ENCODE assay signal across 17 cellular contexts in the genomic region with DNA sequence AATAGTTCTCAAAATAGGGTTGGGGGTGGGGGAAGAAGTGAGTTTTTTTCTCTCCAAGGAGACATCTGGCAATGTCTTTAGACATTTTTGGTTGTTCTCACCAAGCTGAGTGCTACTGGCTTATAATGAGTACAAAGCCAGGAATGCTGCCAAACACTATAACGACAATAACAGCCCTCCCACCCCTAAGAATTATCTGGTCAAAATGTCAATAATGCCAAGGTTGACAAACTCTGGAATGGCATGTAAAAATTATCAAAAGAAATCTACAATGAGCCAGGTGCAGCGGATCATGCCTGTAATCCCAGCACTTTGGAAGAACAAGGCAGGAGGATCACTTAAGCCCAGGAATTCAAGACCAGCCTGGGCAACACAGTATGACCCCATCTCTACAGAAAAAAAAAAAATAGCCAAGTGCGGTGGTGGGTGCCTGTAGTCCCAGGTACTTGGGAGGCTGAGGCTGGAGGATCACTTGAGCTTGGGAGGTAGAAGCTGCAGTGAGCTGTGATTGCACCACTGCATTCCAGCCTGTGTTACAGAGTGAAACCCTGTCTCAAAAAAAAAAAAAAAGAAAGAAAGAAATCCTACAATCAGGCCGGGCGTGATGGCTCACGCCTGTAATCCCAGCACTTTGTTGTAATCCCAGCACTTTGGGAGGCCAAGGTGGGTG. TPM values are rescaled to one million over a fixed set of nuclear protein-coding genes. Genes with fewer than 3 reads are reported as not detected.
DNase-seq lines count a peak whose midpoint lies in the region; ATAC-seq and TF ChIP-seq lines count a peak whose summit lies in the region.
"Had no signal": no experiment of that assay in that cellular context is flagged by ENCODE, and none has a peak within 500 bp of the region (broad histone marks: within the 10 kb centered on the region; RNA-seq: fewer than 3 reads in every experiment).

No MANE protein-coding gene starts in this region.

- no peak overlapping the region for H3K4me2 ChIP-seq in smooth muscle cell

- H4K20me1 ChIP-seq in smooth muscle cell (ENCODE audit: low read depth): peaks cover 22% of the 10 kb centered on the region

- H3K9me3 ChIP-seq in cardiac muscle cell (ENCODE audit: low read depth): no peaks in the 10 kb centered on the region
- H3K9me3 ChIP-seq in esophagus squamous epithelium: no peaks in the 10 kb centered on the region
- no peaks in the 10 kb centered on the region for H3K9me3 ChIP-seq in smooth muscle cell (replicated peaks; ENCODE audit: low read depth)
- H3K9me3 ChIP-seq: Peyer's patch, uterus had no signal

- no peaks in the 10 kb centered on the region for H3K27me3 Mint-ChIP-seq in WTC11 (ENCODE audit: low read depth)
- H3K27me3 Mint-ChIP-seq: stimulated activated naive B cell treated with anti-CD40 and anti-IgM and Interleukin-4, amounts not matched to agents 10 μg/mL and 1 μg/mL and 100 μg/mL, for 72 hours had no signal

- no peak overlapping the region for H3K4me3 Mint-ChIP-seq in WTC11

- H3K27me3 ChIP-seq in cardiac muscle cell: no peaks in the 10 kb centered on the region
- H3K27me3 ChIP-seq in esophagus squamous epithelium: no peaks in the 10 kb centered on the region
- no peaks in the 10 kb centered on the region for H3K27me3 ChIP-seq in smooth muscle cell (ENCODE audit: low read depth)
- H3K27me3 ChIP-seq: Peyer's patch, uterus had no signal

- TF ChIP-seq POLR2A in esophagus squamous epithelium (IDR thresholded peaks at IDR 0.05): no peak

- H3K36me3 Mint-ChIP-seq in WTC11: peaks cover 28% of the 10 kb centered on the region

- WGBS in esophagus squamous epithelium, 2 donors: 55 to 62% methylated on average over 6 of the region's 6 CpGs
- WGBS in smooth muscle cell (ENCODE audit: low lambda C conversion rate): 96% methylated on average over 6 of the region's 6 CpGs

- CTCF ChIA-PET in WTC11 (lab: Charles Lee): no interaction called here

- peak overlapping the region; percentile 96 for H3K27ac ChIP-seq in cardiac muscle cell
- H3K27ac ChIP-seq in esophagus squamous epithelium: peak overlapping the region; percentile 4 to 99 (median 58)
- peak overlapping the region; percentile 14 for H3K27ac ChIP-seq in smooth muscle cell (ENCODE audit: low read depth)
- H3K27ac ChIP-seq: Peyer's patch, uterus had no signal

- peaks cover 15% of the 10 kb centered on the region for H3F3A ChIP-seq in smooth muscle cell (ENCODE audit: low read depth)

- intact Hi-C loops in Right ventricle myocardium inferior (cut with DNase I) (loop anchor here (10.0 kb wide), 2 partner anchors 413 to 443 kb away; partner anchors contain the start of gene APP), esophagus squamous epithelium (cut with DNase I) (no loop called here)

- H2AFZ ChIP-seq in smooth muscle cell (ENCODE audit: low read depth): no peak overlapping the region

- POLR2A ChIA-PET in WTC11 (lab: Charles Lee): no interaction called here

- H3K79me2 ChIP-seq in smooth muscle cell (ENCODE audit: low read depth): peaks cover 66% of the 10 kb centered on the region

- DNase-seq in cardiac muscle cell (ENCODE audit: low read depth in 1 of 2, low spot score in 1 of 2) (peak in 1 of 2 donors; percentile 9), Right ventricle myocardium inferior (ENCODE audit: missing footprints) (no peak), WTC11 (ENCODE audit: low spot score) (no peak), esophagus squamous epithelium (lab: John Stamatoyannopoulos, UW) (no peak), smooth muscle cell (lab: John Stamatoyannopoulos, UW; ENCODE audit: unreplicated experiment) (no peak), NCI-H69 (lab: John Stamatoyannopoulos, UW) (no peak), GDM1 (lab: John Stamatoyannopoulos, UW) (no peak)
- DNase-seq: activated naive CD4-positive, alpha-beta T cell treated with anti-CD3 and anti-CD28 coated beads for 36 hours; cerebellar nuclear complex; COR-L47; HCEC 1CT; MV-4-11; nucleus accumbens; Peyer's patch; stimulated activated naive B cell treated with anti-CD40 and anti-IgM and Interleukin-4, amounts not matched to agents 10 μg/mL and 1 μg/mL and 100 μg/mL, for 72 hours; uterus had no signal

- peaks cover 32% of the 10 kb centered on the region for H3K36me3 ChIP-seq in cardiac muscle cell
- H3K36me3 ChIP-seq in esophagus squamous epithelium: peaks cover 4 to 46% (median 20%) of the 10 kb centered on the region in 3 donors
- H3K36me3 ChIP-seq in smooth muscle cell (ENCODE audit: low read depth): peaks cover 15% of the 10 kb centered on the region
- H3K36me3 ChIP-seq: uterus had no signal

- no peaks in the 10 kb centered on the region for H3K9me3 Mint-ChIP-seq in WTC11
- H3K9me3 Mint-ChIP-seq: activated naive CD4-positive, alpha-beta T cell treated with anti-CD3 and anti-CD28 coated beads for 36 hours; stimulated activated naive B cell treated with anti-CD40 and anti-IgM and Interleukin-4, amounts not matched to agents 10 μg/mL and 1 μg/mL and 100 μg/mL, for 72 hours had no signal

- H3K4me1 ChIP-seq in cardiac muscle cell (ENCODE audit: low read depth): peaks cover 20% of the 10 kb centered on the region
- H3K4me1 ChIP-seq in esophagus squamous epithelium: peaks cover 9 to 59% (median 35%) of the 10 kb centered on the region in 3 donors
- peaks cover 16% of the 10 kb centered on the region for H3K4me1 ChIP-seq in smooth muscle cell (ENCODE audit: low read depth)
- H3K4me1 ChIP-seq: uterus had no signal

- H3K27ac Mint-ChIP-seq in WTC11: 0 out of 2 replicates have a peak overlapping the region, but pooled peaks have one; percentile 27
- H3K27ac Mint-ChIP-seq: activated naive CD4-positive, alpha-beta T cell treated with anti-CD3 and anti-CD28 coated beads for 36 hours had no signal

- H3K4me1 Mint-ChIP-seq in WTC11: peaks cover 18% of the 10 kb centered on the region

- H3K9ac ChIP-seq in smooth muscle cell (ENCODE audit: low read depth): no peak overlapping the region

- ATAC-seq in Right ventricle myocardium inferior (no peak), WTC11 (no peak), HG03460 (IDR thresholded peaks at IDR 0.05; ENCODE audit: unreplicated experiment) (no peak)
- ATAC-seq: stimulated activated naive B cell treated with anti-CD40 and anti-IgM and Interleukin-4, amounts not matched to agents 10 μg/mL and 1 μg/mL and 100 μg/mL, for 72 hours had no signal

- TF ChIP-seq CTCF in cardiac muscle cell (IDR thresholded peaks at IDR 0.05; ENCODE audit: low read depth, low read length) (no peak), WTC11 (IDR thresholded peaks at IDR 0.05) (no peak), esophagus squamous epithelium (IDR thresholded peaks at IDR 0.05) (no peak), smooth muscle cell (IDR thresholded peaks at IDR 0.05; ENCODE audit: borderline replicate concordance, insufficient read depth, poor library complexity, severe bottlenecking) (no peak)

- H3K4me3 ChIP-seq in cardiac muscle cell (no peak overlapping the region), esophagus squamous epithelium (no peak overlapping the region), smooth muscle cell (no peak overlapping the region)
- H3K4me3 ChIP-seq: uterus had no signal

TF ChIP-seq in WTC11, 78 proteins besides CTCF, POLR2A, EP300 and RAD21:
- 0 out of 2 replicates have a peak, but pooled peaks have one; percentile 15 for TF ChIP-seq ZNF121 (CRISPR knock-in tag; IDR thresholded peaks at IDR 0.05)
- no peak for TF ChIP-seq ZNF423 (CRISPR knock-in tag; IDR thresholded peaks at IDR 0.05)

RNA-seq across cellular contexts. Expression of gene ATP5PF, which starts 2.5 kb away (rescaled TPM):
- total RNA-seq in cardiac muscle cell (252 and 394 TPM in 2 replicates), Right ventricle myocardium inferior (969 TPM), WTC11 (2021) (129 to 142 TPM (median 132 TPM) in 3 replicates), esophagus squamous epithelium (100 to 1,000 TPM; 123 to 192 (median 129) TPM), smooth muscle cell (127 and 132 TPM in 2 replicates)
- polyA plus RNA-seq in cardiac muscle cell (903 and 1,079 TPM in 2 replicates), smooth muscle cell (304 and 308 TPM in 2 replicates)

RNA-seq across cellular contexts. Expression of gene GABPA, which starts 2.5 kb away (rescaled TPM):
- total RNA-seq in cardiac muscle cell: 18.5 and 18.6 TPM in 2 replicates
- polyA plus RNA-seq in cardiac muscle cell: 18.3 and 20.4 TPM in 2 replicates
- total RNA-seq in Right ventricle myocardium inferior: 18.3 TPM
- total RNA-seq in WTC11 (2021): 19.9 to 24.8 TPM (median 21.4 TPM) in 3 replicates
- total RNA-seq in esophagus squamous epithelium: 10 to 100 TPM; 11.1 to 18.1 (median 15.9) TPM
- total RNA-seq in smooth muscle cell: 35.1 and 37.6 TPM in 2 replicates
- 9.4 and 11.4 TPM in 2 replicates for polyA plus RNA-seq in smooth muscle cell

Comparison
In these comparisons a context has a peak if more than half of its experiments do, and no peak if none do; other contexts are left out.
1. H3K27ac ChIP-seq: peak in every context shown above with its lines; median percentile 96 in cardiac muscle cell; 58 in esophagus squamous epithelium; 14 in smooth muscle cell.